ENCODE assay signal across 8 cellular contexts in the genomic region with DNA sequence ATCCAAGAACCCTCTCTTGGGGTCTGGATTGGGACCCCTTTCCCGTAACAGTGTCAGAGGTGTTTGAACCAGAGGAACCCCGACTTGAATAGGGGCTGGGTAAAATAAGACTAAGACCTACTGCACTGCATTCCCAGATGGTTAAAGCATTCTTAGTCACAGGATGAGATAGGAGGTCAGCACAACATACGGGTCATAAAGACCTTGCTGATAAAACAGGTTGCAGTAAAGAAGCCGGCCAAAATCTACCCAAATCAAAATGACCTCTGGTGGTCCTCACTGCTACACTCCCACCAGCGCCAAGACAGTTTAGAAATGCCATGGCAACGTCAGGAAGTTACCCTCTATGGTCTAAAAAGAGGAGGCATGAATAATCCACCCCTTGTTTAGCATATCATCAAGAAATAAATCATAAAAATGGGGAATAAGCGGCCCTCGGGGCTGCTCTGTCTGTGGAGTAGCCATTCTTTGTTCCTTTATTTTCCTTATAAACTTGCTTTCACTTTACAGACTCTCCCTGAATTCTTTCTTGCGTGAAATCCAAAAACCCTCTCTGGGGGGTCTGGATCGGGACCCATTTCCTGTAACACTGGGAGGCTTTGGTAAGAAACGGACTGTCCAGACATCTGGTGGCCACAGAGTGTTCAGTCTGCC. TPM values are rescaled to one million over a fixed set of nuclear protein-coding genes. Genes with fewer than 3 reads are reported as not detected.
A peak's percentile ranks its signal among the peaks of the same experiment; 100 is the strongest.
DNase-seq lines count a peak whose midpoint lies in the region; ATAC-seq and TF ChIP-seq lines count a peak whose summit lies in the region.

No MANE protein-coding gene starts in this region.

- no peak overlapping the region for H3K4me3 ChIP-seq in CD4-positive, CD25-positive, alpha-beta regulatory T cell (ENCODE audit: low read depth, low read length)
- H3K4me3 ChIP-seq in Peyer's patch (peak overlapping the region in 3 of 4 donors; percentile 1 to 40 (median 27)), endocrine pancreas (ENCODE audit: control insufficient read depth, insufficient read depth, low read length) (peak overlapping the region; percentile 69), neuronal stem cell (ENCODE audit: low read length in 2 of 2) (peak overlapping the region in 1 of 2 donors; percentile 32)

- peaks cover 5 to 23% (median 10%) of the 10 kb centered on the region in 4 donors for H3K4me1 Mint-ChIP-seq in CD4-positive, CD25-positive, alpha-beta regulatory T cell

- H3K23ac ChIP-seq in neuronal stem cell (ENCODE audit: low read depth, low read length, poor library complexity) = no peak overlapping the region

- no peak overlapping the region for H2BK12ac ChIP-seq in neuronal stem cell (ENCODE audit: low read length)

- H3K27me3 Mint-ChIP-seq in CD4-positive, CD25-positive, alpha-beta regulatory T cell = peaks cover 56% of the 10 kb centered on the region

- H2BK15ac ChIP-seq in neuronal stem cell (ENCODE audit: low read length) = no peak overlapping the region

- no peak overlapping the region for H3K14ac ChIP-seq in neuronal stem cell (ENCODE audit: low read length)

- H3K4me1 ChIP-seq in CD4-positive, CD25-positive, alpha-beta regulatory T cell (ENCODE audit: control insufficient read depth, insufficient read depth, low read length, poor library complexity, severe bottlenecking) = peaks cover 13% of the 10 kb centered on the region
- H3K4me1 ChIP-seq in Peyer's patch (peaks cover 0 to 6% (median 1%) of the 10 kb centered on the region in 4 donors), endocrine pancreas (ENCODE audit: control insufficient read depth, insufficient read depth, low read length) (no peaks in the 10 kb centered on the region), neuronal stem cell (ENCODE audit: control insufficient read depth in 2 of 2, insufficient read depth in 1 of 2, low read depth in 1 of 2, low read length in 2 of 2) (peaks cover under 1 to 2% of the 10 kb centered on the region in 2 donors)

- H2AFZ ChIP-seq in neuronal stem cell (ENCODE audit: low read length) = peak overlapping the region; percentile 89

- no CpG with 5 or more reads among the region's 11 CpGs for WGBS in neuronal stem cell (ENCODE audit: extremely low coverage in 2 of 2, insufficient read length in 2 of 2, insufficient replicate concordance in 1 of 2), 2 donors

- H3K4me3 Mint-ChIP-seq in CD4-positive, CD25-positive, alpha-beta regulatory T cell = peak overlapping the region in 3 of 4 donors; percentile 68 to 83 (median 74)

- no peak overlapping the region for H4K8ac ChIP-seq in neuronal stem cell (ENCODE audit: low read depth, low read length)

- DNase-seq in CD4-positive, CD25-positive, alpha-beta regulatory T cell = no peak
- DNase-seq in Peyer's patch (no peak), neuronal stem cell (ENCODE audit: low spot score) (no peak), NCI-H187 treated with DMSO at 0.1 percent for 48 hours (lab: John Stamatoyannopoulos, UW) (no peak), KBM-7 (no peak), H4 (ENCODE audit: low spot score) (no peak)

- H4K91ac ChIP-seq in neuronal stem cell (ENCODE audit: low read depth, low read length, poor library complexity) = no peak overlapping the region

- H2BK120ac ChIP-seq in neuronal stem cell (ENCODE audit: low read depth, low read length) = no peak overlapping the region

- H3K79me1 ChIP-seq in neuronal stem cell (ENCODE audit: low read depth, low read length) = peaks cover 2% of the 10 kb centered on the region

- no peak for TF ChIP-seq POLR2A in Peyer's patch (IDR thresholded peaks at IDR 0.05)

- TF ChIP-seq CTCF in Peyer's patch (IDR thresholded peaks at IDR 0.05) = no peak

- no peak overlapping the region for H3K4me2 ChIP-seq in neuronal stem cell (ENCODE audit: insufficient read depth, low read length, poor library complexity, severe bottlenecking)

- ATAC-seq in CD4-positive, CD25-positive, alpha-beta regulatory T cell (ENCODE audit: low read depth in 2 of 2) = no peak
- ATAC-seq in HG03135 (IDR thresholded peaks at IDR 0.05; ENCODE audit: unreplicated experiment) = no peak

- H3K27me3 ChIP-seq in CD4-positive, CD25-positive, alpha-beta regulatory T cell (ENCODE audit: control insufficient read depth, insufficient read depth, low read length) = peaks cover 3% of the 10 kb centered on the region
- H3K27me3 ChIP-seq in Peyer's patch (no peaks in the 10 kb centered on the region), endocrine pancreas (ENCODE audit: control insufficient read depth, insufficient read depth, low read length) (no peaks in the 10 kb centered on the region), neuronal stem cell (ENCODE audit: control insufficient read depth in 3 of 3, insufficient read depth in 3 of 3, low read depth in 1 of 3, low read length in 3 of 3) (peaks cover 0 to 5% (median 5%) of the 10 kb centered on the region in 3 experiments)

- no peak overlapping the region for H2AK5ac ChIP-seq in neuronal stem cell (ENCODE audit: low read depth, low read length)

- no peaks in the 10 kb centered on the region for H3K9me3 ChIP-seq in CD4-positive, CD25-positive, alpha-beta regulatory T cell (ENCODE audit: control insufficient read depth in 2 of 2, low read length in 2 of 2)
- H3K9me3 ChIP-seq in Peyer's patch = no peaks in the 10 kb centered on the region
- no peaks in the 10 kb centered on the region for H3K9me3 ChIP-seq in endocrine pancreas (ENCODE audit: control insufficient read depth, low read length)
- H3K9me3 ChIP-seq in neuronal stem cell (replicated peaks in 1 of 2; ENCODE audit: control insufficient read depth in 2 of 2, insufficient read depth in 1 of 2, low read depth in 1 of 2, low read length in 2 of 2) = no peaks in the 10 kb centered on the region

- H3K36me3 ChIP-seq in CD4-positive, CD25-positive, alpha-beta regulatory T cell (ENCODE audit: control insufficient read depth, insufficient read depth, low read length) = no peaks in the 10 kb centered on the region
- no peaks in the 10 kb centered on the region for H3K36me3 ChIP-seq in Peyer's patch
- no peaks in the 10 kb centered on the region for H3K36me3 ChIP-seq in endocrine pancreas (ENCODE audit: control insufficient read depth, insufficient read depth, low read length)
- no peaks in the 10 kb centered on the region for H3K36me3 ChIP-seq in neuronal stem cell (replicated peaks in 1 of 2; ENCODE audit: control insufficient read depth in 2 of 2, insufficient read depth in 2 of 2, low read length in 2 of 2)

- no peak overlapping the region for H2BK5ac ChIP-seq in neuronal stem cell (ENCODE audit: low read length)

- H3K27ac Mint-ChIP-seq in CD4-positive, CD25-positive, alpha-beta regulatory T cell = peak overlapping the region in 1 of 3 donors; percentile 18

- H3K27ac ChIP-seq in CD4-positive, CD25-positive, alpha-beta regulatory T cell (ENCODE audit: insufficient read depth, low read length, poor library complexity, severe bottlenecking) = no peak overlapping the region
- H3K27ac ChIP-seq in Peyer's patch (peak overlapping the region in 3 of 4 donors; percentile 20 to 67 (median 48)), neuronal stem cell (replicated peaks; ENCODE audit: low read length) (no peak overlapping the region)

- H3K9me3 Mint-ChIP-seq in CD4-positive, CD25-positive, alpha-beta regulatory T cell = no peaks in the 10 kb centered on the region

- no peak overlapping the region for H3K18ac ChIP-seq in neuronal stem cell (ENCODE audit: low read length)

- no peak overlapping the region for H3K4ac ChIP-seq in neuronal stem cell (ENCODE audit: low read length)

- H3K9ac ChIP-seq in endocrine pancreas (ENCODE audit: control insufficient read depth, insufficient read depth, low read length) (peak overlapping the region; percentile 47), neuronal stem cell (ENCODE audit: low read depth, low read length, poor library complexity) (no peak overlapping the region)

- no peaks in the 10 kb centered on the region for H3K36me3 Mint-ChIP-seq in CD4-positive, CD25-positive, alpha-beta regulatory T cell

- in situ Hi-C loops in KBM-7 (cut with MboI; ENCODE audit: low pct_unique_long_range_greater_than_20kb, low sequenced_read_pairs) = no loop called here

RNA-seq across cellular contexts. Expression of gene SIN3B, which starts 4.4 kb away (rescaled TPM):
- 82.3 TPM for total RNA-seq in CD4-positive, CD25-positive, alpha-beta regulatory T cell
- 1 to 10 TPM; 2.2 to 5.2 (median 3.8) TPM for polyA plus RNA-seq in CD4-positive, CD25-positive, alpha-beta regulatory T cell
- 100 to 1,000 TPM in 1 of 4 donors, 10 to 100 TPM in 3; 32.4 to 459 (median 86.2) TPM for total RNA-seq in Peyer's patch
- 25.4 TPM for polyA plus RNA-seq in neuronal stem cell (2013, experiment 1 of 2)
- polyA plus RNA-seq in neuronal stem cell (2013, experiment 2 of 2) = 25.2 TPM
- 18.6 and 19.6 TPM in 2 replicates for total RNA-seq in H4 (2014; rRNA removed; shearing (Covaris generic))

Comparison
In these comparisons a context has a peak if more than half of its experiments do, and no peak if none do; other contexts are left out.
1. H3K27ac ChIP-seq: peak in Peyer's patch (3 of 4); none in CD4-positive, CD25-positive, alpha-beta regulatory T cell (single experiment) and neuronal stem cell (single experiment).